Comparison of ENCODE assay signal across 8 cellular contexts in genomic region chr1:2046225-2046917, GRCh38.
A peak's percentile ranks its signal among the peaks of the same experiment; 100 is the strongest.
DNase-seq lines count a peak whose midpoint lies in the region; ATAC-seq and TF ChIP-seq lines count a peak whose summit lies in the region.

No MANE protein-coding gene starts in this region.

- no peak overlapping the region for H3K4me3 ChIP-seq in GM12875 (ENCODE audit: low read depth, low read length)
- H3K4me3 ChIP-seq in retinal pigment epithelial cell (ENCODE audit: low read length), result no peak overlapping the region

- DNase-seq in NCI-H345 (lab: John Stamatoyannopoulos, UW) (peak; percentile 45), head of caudate nucleus (peak in 36 of 42 donors; percentile 33 to 82 (median 56)), retinal pigment epithelial cell (ENCODE audit: low read depth) (no peak)
- peak; percentile 66 for DNase-seq in activated T-cell treated with anti-CD3 and anti-CD28 coated beads, Interleukin-2, amount 50 U/mL, for 24 hours

- peaks cover 21% of the 10 kb centered on the region for H3K27me3 Mint-ChIP-seq in activated T-cell treated with anti-CD3 and anti-CD28 coated beads, Interleukin-2, amount 50 U/mL, for 24 hours

- H3K4me1 Mint-ChIP-seq in activated T-cell treated with anti-CD3 and anti-CD28 coated beads, Interleukin-2, amount 50 U/mL, for 24 hours (ENCODE audit: low read depth), result peaks cover 24% of the 10 kb centered on the region

- intact Hi-C loops in head of caudate nucleus (cut with DNase I), result loop anchor here (5.0 kb wide), 1 partner anchor 104 kb away; no protein-coding TSS in a partner anchor

- no peaks in the 10 kb centered on the region for H3K9me3 Mint-ChIP-seq in activated T-cell treated with anti-CD3 and anti-CD28 coated beads, Interleukin-2, amount 50 U/mL, for 24 hours

- TF ChIP-seq CTCF in GM12875 (IDR thresholded peaks at IDR 0.05; ENCODE audit: borderline replicate concordance, insufficient read depth, low read depth, low read length) (peak; percentile 79), retinal pigment epithelial cell (conservative IDR thresholded peaks at IDR 0.05; ENCODE audit: low read depth, low read length) (peak; percentile 90)

- no peak overlapping the region for H3K4me3 Mint-ChIP-seq in activated T-cell treated with anti-CD3 and anti-CD28 coated beads, Interleukin-2, amount 50 U/mL, for 24 hours

- no peak overlapping the region for H3K27ac Mint-ChIP-seq in activated T-cell treated with anti-CD3 and anti-CD28 coated beads, Interleukin-2, amount 50 U/mL, for 24 hours

- H3K36me3 Mint-ChIP-seq in activated T-cell treated with anti-CD3 and anti-CD28 coated beads, Interleukin-2, amount 50 U/mL, for 24 hours (ENCODE audit: low read depth), result no peaks in the 10 kb centered on the region

- no peak for ATAC-seq in GM18517 (IDR thresholded peaks at IDR 0.05; ENCODE audit: unreplicated experiment)
- no peak for ATAC-seq in GM18867 (IDR thresholded peaks at IDR 0.05; ENCODE audit: unreplicated experiment)
- ATAC-seq in GM18519 (IDR thresholded peaks at IDR 0.05; ENCODE audit: low FRiP score, unreplicated experiment), result no peak
